In genomic region chr19:7877249-7877836, GRCh38 we compare ENCODE assay signal across 3 cellular contexts.
TF ChIP-seq lines count a peak whose summit lies in the region.

No MANE protein-coding gene starts in this region.

TF ChIP-seq in HepG2, 621 proteins besides CTCF, POLR2A, EP300 and RAD21:
- TF ChIP-seq CAMTA2 (CRISPR knock-in tag; IDR thresholded peaks at IDR 0.05; ENCODE audit: borderline replicate concordance) (no peak), ZNF770 (CRISPR knock-in tag; IDR thresholded peaks at IDR 0.05) (0 out of 2 replicates have a peak, but pooled peaks have one; percentile 41)
TF ChIP-seq in HepG2: peak in this region for 1.

TF ChIP-seq in SK-N-SH treated with all-trans-retinoic acid at 6 μM for 48 hours, 23 proteins besides CTCF, POLR2A, EP300 and RAD21:
- TF ChIP-seq TCF4 (CRISPR knock-in tag; IDR thresholded peaks at IDR 0.05; ENCODE audit: borderline replicate concordance) = no peak
- TF ChIP-seq ZNF8 (CRISPR knock-in tag; IDR thresholded peaks at IDR 0.05) = no peak
- TF ChIP-seq CSDC2 (CRISPR knock-in tag; IDR thresholded peaks at IDR 0.05) = no peak
- TF ChIP-seq TOX (CRISPR knock-in tag; IDR thresholded peaks at IDR 0.05; ENCODE audit: borderline replicate concordance) = no peak
- no peak for TF ChIP-seq ZNF565 (CRISPR knock-in tag; conservative IDR thresholded peaks at IDR 0.05; ENCODE audit: low read depth)
- TF ChIP-seq CSRNP3 (CRISPR knock-in tag; IDR thresholded peaks at IDR 0.05) = no peak
- no peak for TF ChIP-seq ISL1 (CRISPR knock-in tag; IDR thresholded peaks at IDR 0.05)
- no peak for TF ChIP-seq ARNTL (CRISPR knock-in tag; IDR thresholded peaks at IDR 0.05; ENCODE audit: borderline replicate concordance, low read depth)
- TF ChIP-seq RARB (CRISPR knock-in tag; IDR thresholded peaks at IDR 0.05) = no peak
- TF ChIP-seq POU6F1 (CRISPR knock-in tag; IDR thresholded peaks at IDR 0.05; ENCODE audit: borderline replicate concordance, low read depth) = no peak
- TF ChIP-seq ZNF70 (CRISPR knock-in tag; IDR thresholded peaks at IDR 0.05) = no peak
- TF ChIP-seq PATZ1 (CRISPR knock-in tag; IDR thresholded peaks at IDR 0.05; ENCODE audit: borderline replicate concordance) = no peak
- no peak for TF ChIP-seq ZFP3 (CRISPR knock-in tag; IDR thresholded peaks at IDR 0.05)
- no peak for TF ChIP-seq SNAI2 (CRISPR knock-in tag; IDR thresholded peaks at IDR 0.05)
- no peak for TF ChIP-seq ZFP30 (CRISPR knock-in tag; IDR thresholded peaks at IDR 0.05)

TF ChIP-seq in WTC11, 78 proteins besides CTCF, POLR2A, EP300 and RAD21:
- TF ChIP-seq STAT6 (CRISPR knock-in tag; conservative IDR thresholded peaks at IDR 0.05; ENCODE audit: low read depth) (no peak), ZNF121 (CRISPR knock-in tag; IDR thresholded peaks at IDR 0.05) (no peak), IRF2 (CRISPR knock-in tag; IDR thresholded peaks at IDR 0.05; ENCODE audit: borderline replicate concordance, low read depth) (no peak), ZMAT4 (CRISPR knock-in tag; IDR thresholded peaks at IDR 0.05) (no peak), HMGA2 (CRISPR knock-in tag; IDR thresholded peaks at IDR 0.05) (no peak), ZNF219 (CRISPR knock-in tag; IDR thresholded peaks at IDR 0.05; ENCODE audit: borderline replicate concordance) (no peak), RORB (CRISPR knock-in tag; IDR thresholded peaks at IDR 0.05) (no peak), NR3C1 (CRISPR knock-in tag; conservative IDR thresholded peaks at IDR 0.05; ENCODE audit: low read depth) (no peak), ZNF416 (CRISPR knock-in tag; IDR thresholded peaks at IDR 0.05) (no peak), HMGXB4 (CRISPR knock-in tag; IDR thresholded peaks at IDR 0.05) (no peak), E2F5 (CRISPR knock-in tag; IDR thresholded peaks at IDR 0.05) (no peak), E2F4 (CRISPR knock-in tag; IDR thresholded peaks at IDR 0.05; ENCODE audit: borderline replicate concordance, low read depth) (no peak), GRHL2 (CRISPR knock-in tag; IDR thresholded peaks at IDR 0.05; ENCODE audit: insufficient replicate concordance, severe bottlenecking) (no peak), ESRRA (CRISPR knock-in tag; IDR thresholded peaks at IDR 0.05; ENCODE audit: borderline replicate concordance) (no peak), ZNF232 (CRISPR knock-in tag; IDR thresholded peaks at IDR 0.05) (no peak)
